In genomic region chr17:3475812-3476686, GRCh38 we compare ENCODE assay signal across 10 cellular contexts. TPM values are rescaled to one million over a fixed set of nuclear protein-coding genes. Genes with fewer than 3 reads are reported as not detected.
A peak's percentile ranks its signal among the peaks of the same experiment; 100 is the strongest.
DNase-seq lines count a peak whose midpoint lies in the region; ATAC-seq and TF ChIP-seq lines count a peak whose summit lies in the region.
"Had no signal": no experiment of that assay in that cellular context is flagged by ENCODE, and none has a peak within 500 bp of the region (broad histone marks: within the 10 kb centered on the region; RNA-seq: fewer than 3 reads in every experiment).

ASPA (plus strand) TSS chr17:3475997; CDS start chr17:3476160, 163 bp downstream.

- H3K9me3 ChIP-seq in MM.1S (replicated peaks; ENCODE audit: insufficient read depth, low read length) = no peaks in the 10 kb centered on the region

- H3K9me3 Mint-ChIP-seq in stimulated activated naive CD8-positive, alpha-beta T cell treated with anti-CD3 and anti-CD28 coated beads, Interleukin-15, amount 100 ng/mL, for 72 hours = no peaks in the 10 kb centered on the region

- no peaks in the 10 kb centered on the region for H3K27me3 ChIP-seq in MM.1S (replicated peaks; ENCODE audit: insufficient read depth, low read length)

- TF ChIP-seq CTCF in cardiac fibroblast (IDR thresholded peaks at IDR 0.05; ENCODE audit: low read depth, low read length) = no peak
- no peak for TF ChIP-seq CTCF in MM.1S (IDR thresholded peaks at IDR 0.05; ENCODE audit: low read length)

- no peaks in the 10 kb centered on the region for H3K4me1 Mint-ChIP-seq in stimulated activated naive CD8-positive, alpha-beta T cell treated with anti-CD3 and anti-CD28 coated beads, Interleukin-15, amount 100 ng/mL, for 72 hours

- H3K9ac ChIP-seq in MM.1S (ENCODE audit: low read length) = no peak within 1 kb of the TSS

- H3K4me2 ChIP-seq in MM.1S (ENCODE audit: low read depth, low read length) = no peak within 1 kb of the TSS

- H3F3A ChIP-seq in MM.1S (ENCODE audit: insufficient read depth, low read length) = no peaks in the 10 kb centered on the region

- H3K4me3 Mint-ChIP-seq in stimulated activated naive CD8-positive, alpha-beta T cell treated with anti-CD3 and anti-CD28 coated beads, Interleukin-15, amount 100 ng/mL, for 72 hours = peak within 1 kb of the TSS in 1 of 2 donors; percentile 51

- no peak within 1 kb of the TSS for H2AFZ ChIP-seq in MM.1S (ENCODE audit: low read length)

- no peaks in the 10 kb centered on the region for H3K4me1 ChIP-seq in MM.1S (ENCODE audit: low read length)

- H3K4me3 ChIP-seq in cardiac fibroblast (replicated peaks in 1 of 2; ENCODE audit: low read depth in 2 of 2, low read length in 2 of 2) = peak within 1 kb of the TSS in 1 of 2 donors; percentile 22
- H3K4me3 ChIP-seq in MM.1S (ENCODE audit: low read length) = no peak within 1 kb of the TSS

- no peaks in the 10 kb centered on the region for H3K27me3 Mint-ChIP-seq in stimulated activated naive CD8-positive, alpha-beta T cell treated with anti-CD3 and anti-CD28 coated beads, Interleukin-15, amount 100 ng/mL, for 72 hours

- H4K20me1 ChIP-seq in MM.1S (ENCODE audit: insufficient read depth, low read length) = no peaks in the 10 kb centered on the region

- H3K27ac Mint-ChIP-seq in stimulated activated naive CD8-positive, alpha-beta T cell treated with anti-CD3 and anti-CD28 coated beads, Interleukin-15, amount 100 ng/mL, for 72 hours = no peak within 1 kb of the TSS

- H3K79me2 ChIP-seq in MM.1S (ENCODE audit: low read length) = no peaks in the 10 kb centered on the region

- no peaks in the 10 kb centered on the region for H3K36me3 ChIP-seq in MM.1S (replicated peaks; ENCODE audit: insufficient read depth, low read length)

- H3K27ac ChIP-seq in substantia nigra (ENCODE audit: low read depth, low read length, poor library complexity, severe bottlenecking) = peak within 1 kb of the TSS; percentile 84
- no peak within 1 kb of the TSS for H3K27ac ChIP-seq in MM.1S (ENCODE audit: low read length)

- no peaks in the 10 kb centered on the region for H3K9me2 ChIP-seq in MM.1S (replicated peaks; ENCODE audit: insufficient read depth, low read length)

- peak; percentile 5 for DNase-seq in HS-5 (ENCODE audit: low read depth)
- peak; percentile 20 to 29 for DNase-seq in cardiac fibroblast (ENCODE audit: low read depth in 2 of 2)
- no peak for DNase-seq in left lobe of liver (ENCODE audit: low spot score)
- DNase-seq in substantia nigra (lab: John Stamatoyannopoulos, UW) = no peak
- DNase-seq in MM.1S = no peak
- no peak for DNase-seq in SW480 (ENCODE audit: low spot score)
- DNase-seq in activated gamma-delta T cell treated with Interleukin-2 at 50 U/mL for 16 hours = no peak
- no peak for DNase-seq in stimulated activated naive CD8-positive, alpha-beta T cell treated with anti-CD3 and anti-CD28 coated beads, Interleukin-15, amount 100 ng/mL, for 72 hours
- DNase-seq: mesendoderm had no signal

- peak; percentile 65 for ATAC-seq in left lobe of liver
- no peak for ATAC-seq in stimulated activated naive CD8-positive, alpha-beta T cell treated with anti-CD3 and anti-CD28 coated beads, Interleukin-15, amount 100 ng/mL, for 72 hours

RNA-seq across cellular contexts. Expression of gene ASPA, which starts in this region (rescaled TPM):
- total RNA-seq in left lobe of liver = 5.1 TPM
- total RNA-seq: OCI-LY7 had no signal

Comparison
In these comparisons a context has a peak if more than half of its experiments do, and no peak if none do; other contexts are left out.
1. DNase-seq: peak in HS-5 (single experiment) and cardiac fibroblast (2 of 2); none in left lobe of liver (single experiment), substantia nigra (0 of 49), MM.1S (single experiment), SW480 (single experiment), activated gamma-delta T cell treated with Interleukin-2 at 50 U/mL for 16 hours (single experiment) and stimulated activated naive CD8-positive, alpha-beta T cell treated with anti-CD3 and anti-CD28 coated beads, Interleukin-15, amount 100 ng/mL, for 72 hours (0 of 2).